ENCODE assay signal across 8 cellular contexts in the genomic region with DNA sequence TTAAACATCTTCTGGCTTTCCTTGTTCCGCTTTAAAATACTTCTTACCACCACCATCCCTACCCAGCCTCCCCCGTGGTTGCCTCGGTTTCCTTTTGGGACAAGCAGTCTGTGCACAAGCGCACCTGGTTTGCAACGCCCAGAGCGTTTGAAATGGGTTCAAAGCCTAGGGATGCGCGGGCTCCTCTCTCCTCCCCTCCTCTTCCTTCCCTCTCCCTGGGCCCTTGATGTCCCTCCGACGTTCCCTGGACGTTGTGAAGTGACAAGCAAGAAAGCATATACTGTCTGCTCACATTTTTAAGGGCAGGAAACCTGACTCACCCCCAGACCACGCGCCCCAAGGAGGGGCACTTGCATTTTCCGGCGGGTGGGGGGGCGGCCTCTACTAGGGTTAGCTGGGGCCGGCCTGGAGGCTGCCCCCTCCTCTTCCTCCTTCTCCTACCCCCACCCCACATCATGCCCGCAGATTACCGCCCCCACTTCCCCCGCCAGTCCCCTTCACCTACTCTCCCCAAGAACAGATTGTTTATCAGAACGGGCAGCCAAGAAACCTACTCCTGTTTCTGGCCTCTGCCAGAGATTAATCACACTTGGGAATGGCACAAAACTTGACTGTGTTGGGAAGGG. TPM values are rescaled to one million over a fixed set of nuclear protein-coding genes. Genes with fewer than 3 reads are reported as not detected.
DNase-seq lines count a peak whose midpoint lies in the region; ATAC-seq and TF ChIP-seq lines count a peak whose summit lies in the region.

No MANE protein-coding gene starts in this region.

- no peak overlapping the region for H2BK120ac ChIP-seq in mesendoderm (ENCODE audit: low read depth, low read length)

- no peaks in the 10 kb centered on the region for H3K79me1 ChIP-seq in mesendoderm (ENCODE audit: low read length)

- no peak overlapping the region for H3K4ac ChIP-seq in mesendoderm (ENCODE audit: low read depth, low read length)

- H3K56ac ChIP-seq in mesendoderm (ENCODE audit: low read length), result peak overlapping the region; percentile 78

- peak overlapping the region; percentile 99 for H3K27ac ChIP-seq in Panc1 (ENCODE audit: low read length)
- no peak overlapping the region for H3K27ac ChIP-seq in mesendoderm (ENCODE audit: low read depth, low read length)
- peak overlapping the region; percentile 96 for H3K27ac ChIP-seq in suprapubic skin

- CTCF ChIA-PET in Panc1 (lab: Charles Lee), result no interaction called here

- H3K4me3 Mint-ChIP-seq in activated naive CD8-positive, alpha-beta T cell treated with anti-CD3 and anti-CD28 coated beads, Interleukin-2, amount 50 U/mL, for 24 hours, result peak overlapping the region; percentile 70

- TF ChIP-seq POLR2A in suprapubic skin (IDR thresholded peaks at IDR 0.05), result no peak

- peak overlapping the region; percentile 33 for H3K9ac ChIP-seq in mesendoderm (ENCODE audit: low read length)

- ATAC-seq in Panc1 (no peak), GM21723 (IDR thresholded peaks at IDR 0.05; ENCODE audit: unreplicated experiment) (no peak)
- ATAC-seq in activated naive CD8-positive, alpha-beta T cell treated with anti-CD3 and anti-CD28 coated beads, Interleukin-2, amount 50 U/mL, for 24 hours, result no peak

- H3K4me1 ChIP-seq in Panc1 (ENCODE audit: control insufficient read depth, insufficient read depth, low read length), result peaks cover 79% of the 10 kb centered on the region
- peaks cover 13% of the 10 kb centered on the region for H3K4me1 ChIP-seq in mesendoderm (ENCODE audit: control insufficient read depth, low read depth, low read length)
- H3K4me1 ChIP-seq in suprapubic skin, result peaks cover 96% of the 10 kb centered on the region

- no CpG with 5 or more reads among the region's 21 CpGs for WGBS in mesendoderm (ENCODE audit: extremely low coverage, insufficient coverage, low lambda C conversion rate)
- WGBS in suprapubic skin, result 25% methylated on average over 21 of the region's 21 CpGs

- no peak overlapping the region for H2BK5ac ChIP-seq in mesendoderm (ENCODE audit: low read length)

- POLR2A ChIA-PET in Panc1 (lab: Charles Lee), result interaction anchor here (0.9 kb wide), 1 partner anchor 10 kb away, joined by 3 read pairs; no protein-coding TSS in a partner anchor

- H3K4me3 ChIP-seq in Panc1 (ENCODE audit: low read depth in 2 of 2, low read length in 2 of 2) (peak overlapping the region in 1 of 2 experiments; percentile 17; a peak in 2 of 4 replicates), mesendoderm (ENCODE audit: low read length) (no peak overlapping the region), suprapubic skin (no peak overlapping the region)

- H4K5ac ChIP-seq in mesendoderm (ENCODE audit: low read length), result no peak overlapping the region

- peak overlapping the region; percentile 76 for H3K18ac ChIP-seq in mesendoderm (ENCODE audit: low read length)

- no peaks in the 10 kb centered on the region for H3K9me3 Mint-ChIP-seq in activated naive CD8-positive, alpha-beta T cell treated with anti-CD3 and anti-CD28 coated beads, Interleukin-2, amount 50 U/mL, for 24 hours

- H3K4me1 Mint-ChIP-seq in activated naive CD8-positive, alpha-beta T cell treated with anti-CD3 and anti-CD28 coated beads, Interleukin-2, amount 50 U/mL, for 24 hours, result peaks cover 89% of the 10 kb centered on the region

- H3K27me3 Mint-ChIP-seq in activated naive CD8-positive, alpha-beta T cell treated with anti-CD3 and anti-CD28 coated beads, Interleukin-2, amount 50 U/mL, for 24 hours, result peaks cover 2% of the 10 kb centered on the region

- peak overlapping the region; percentile 96 for H3K27ac Mint-ChIP-seq in activated naive CD8-positive, alpha-beta T cell treated with anti-CD3 and anti-CD28 coated beads, Interleukin-2, amount 50 U/mL, for 24 hours

- H2AK5ac ChIP-seq in mesendoderm (ENCODE audit: low read length), result no peak overlapping the region

- peak overlapping the region; percentile 58 for H2BK15ac ChIP-seq in mesendoderm (replicated peaks; ENCODE audit: low read depth)

- no peaks in the 10 kb centered on the region for H3K36me3 ChIP-seq in Panc1 (ENCODE audit: control insufficient read depth, insufficient read depth, low read length)
- no peaks in the 10 kb centered on the region for H3K36me3 ChIP-seq in mesendoderm (ENCODE audit: control insufficient read depth, insufficient read depth, low read length)
- no peaks in the 10 kb centered on the region for H3K36me3 ChIP-seq in suprapubic skin

- no peak for TF ChIP-seq CTCF in Panc1 (IDR thresholded peaks at IDR 0.05)
- TF ChIP-seq CTCF in suprapubic skin (IDR thresholded peaks at IDR 0.05), result no peak

- BruUV-seq in Panc1 (replicated peaks; lab: Mats Ljungman, UMichigan), result no TSS peak

- H3K4me2 ChIP-seq in mesendoderm (ENCODE audit: low read length), result no peak overlapping the region

- H3K9me3 ChIP-seq in Panc1 (ENCODE audit: control insufficient read depth, insufficient read depth, low read depth, low read length), result no peaks in the 10 kb centered on the region
- no peaks in the 10 kb centered on the region for H3K9me3 ChIP-seq in suprapubic skin

- TF ChIP-seq EP300 in suprapubic skin (IDR thresholded peaks at IDR 0.05), result no peak

- intact Hi-C loops in Panc1 (cut with micrococcal nuclease; ENCODE audit: unreplicated experiment), result no loop called here

- no peaks in the 10 kb centered on the region for H3K79me2 ChIP-seq in mesendoderm (ENCODE audit: control insufficient read depth, insufficient read depth, low read length)

- DNase-seq in CD1c-positive myeloid dendritic cell (ENCODE audit: extremely low spot score) (peak; percentile 65), Panc1 (ENCODE audit: low read depth, low spot score) (no peak), mesendoderm (no peak), suprapubic skin (ENCODE audit: low spot score in 2 of 2) (no peak), NCI-H524 treated with DMSO at 0.1 percent for 48 hours (lab: John Stamatoyannopoulos, UW) (no peak), RPMI8226 (no peak)
- DNase-seq in activated naive CD8-positive, alpha-beta T cell treated with anti-CD3 and anti-CD28 coated beads, Interleukin-2, amount 50 U/mL, for 24 hours, result peak; percentile 75

- in situ Hi-C loops in Panc1 (cut with HindIII; ENCODE audit: low pct_unique_long_range_greater_than_20kb, low sequenced_read_pairs), result no loop called here

- H3K27me3 ChIP-seq in Panc1 (ENCODE audit: control insufficient read depth, insufficient read depth, low read length) (no peaks in the 10 kb centered on the region), mesendoderm (ENCODE audit: insufficient read depth, low read length, poor library complexity) (no peaks in the 10 kb centered on the region), suprapubic skin (no peaks in the 10 kb centered on the region)

- no peak overlapping the region for H4K8ac ChIP-seq in mesendoderm (ENCODE audit: low read depth, low read length)

- H3K23ac ChIP-seq in mesendoderm (ENCODE audit: low read length), result no peak overlapping the region

- H3K36me3 Mint-ChIP-seq in activated naive CD8-positive, alpha-beta T cell treated with anti-CD3 and anti-CD28 coated beads, Interleukin-2, amount 50 U/mL, for 24 hours (ENCODE audit: low read depth), result no peaks in the 10 kb centered on the region

RNA-seq across cellular contexts. Expression of gene IRF2BPL, which starts 9.5 kb away (rescaled TPM):
- total RNA-seq in Panc1 (2021; ENCODE audit: unreplicated experiment) (83.3 TPM), suprapubic skin (10 to 100 TPM; 44.7 to 72.7 (median 65.6) TPM)
- polyA plus RNA-seq in Panc1 (2012; ENCODE audit: insufficient read length), result 118 TPM
- polyA plus RNA-seq in mesendoderm (2013, experiment 1 of 2), result 15.8 TPM
- polyA plus RNA-seq in mesendoderm (2013, experiment 2 of 2), result 15.9 TPM

Comparison
In these comparisons a context has a peak if more than half of its experiments do, and no peak if none do; other contexts are left out.
1. DNase-seq: peak in CD1c-positive myeloid dendritic cell (single experiment) and activated naive CD8-positive, alpha-beta T cell treated with anti-CD3 and anti-CD28 coated beads, Interleukin-2, amount 50 U/mL, for 24 hours (single experiment); none in Panc1 (single experiment), mesendoderm (single experiment), suprapubic skin (0 of 2), NCI-H524 treated with DMSO at 0.1 percent for 48 hours (single experiment) and RPMI8226 (single experiment).